Comparison of ENCODE assay signal across 20 cellular contexts in the genomic region with DNA sequence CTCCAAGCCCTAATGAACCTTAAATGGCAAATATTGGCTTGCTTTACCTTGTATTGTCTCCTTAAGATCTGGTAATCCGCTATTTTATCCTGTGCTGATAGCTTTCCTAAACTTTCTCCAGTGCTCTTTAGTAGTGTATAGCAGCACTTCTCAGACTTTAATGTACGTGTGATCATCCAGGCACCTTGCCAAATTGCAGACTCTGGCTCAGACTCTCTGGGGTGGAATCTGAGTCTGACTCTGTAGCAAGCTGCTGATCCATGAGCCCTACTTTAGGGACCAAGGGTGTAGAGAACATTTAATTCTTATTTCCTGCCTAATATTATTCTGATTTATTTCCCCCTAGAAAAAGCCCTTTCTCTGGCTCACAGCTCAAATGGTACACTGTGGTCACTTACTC.
A peak's percentile ranks its signal among the peaks of the same experiment; 100 is the strongest.
DNase-seq lines count a peak whose midpoint lies in the region; ATAC-seq and TF ChIP-seq lines count a peak whose summit lies in the region.
"Had no signal": no experiment of that assay in that cellular context is flagged by ENCODE, and none has a peak within 500 bp of the region (broad histone marks: within the 10 kb centered on the region; RNA-seq: fewer than 3 reads in every experiment).

No MANE protein-coding gene starts in this region.

- TF ChIP-seq CTCF in PC-3 (conservative IDR thresholded peaks at IDR 0.05; ENCODE audit: low read depth, low read length) (no peak), choroid plexus epithelial cell (conservative IDR thresholded peaks at IDR 0.05; ENCODE audit: low read depth, low read length) (no peak), right atrium auricular region (IDR thresholded peaks at IDR 0.05) (no peak)

- POLR2A ChIA-PET in PC-3 (lab: Charles Lee; ENCODE audit: unreplicated experiment) = interaction anchor here (0.7 kb wide), 1 partner anchor 15 kb away, joined by 4 read pairs; no protein-coding TSS in a partner anchor

- H3K27ac ChIP-seq in GM23248 = no peak overlapping the region
- no peak overlapping the region for H3K27ac ChIP-seq in PC-3 (ENCODE audit: low read length)
- H3K27ac ChIP-seq in right atrium auricular region = no peak overlapping the region
- H3K27ac ChIP-seq: BLaER1 treated with 17β-estradiol and CSF1 and Interleukin-3, amounts not matched to agents 10 nM and 100 nM; PC-9 had no signal

- 62 to 65% methylated on average over 2 of the region's 2 CpGs for WGBS in GM23248 (ENCODE audit: low coverage in 1 of 2, low lambda C conversion rate in 2 of 2, missing lambda C conversion rate in 2 of 2), 2 experiments

- no peak overlapping the region for H3K4me2 ChIP-seq in GM23248 (ENCODE audit: unreplicated experiment)
- H3K4me2 ChIP-seq in PC-3 (ENCODE audit: low read length) = no peak overlapping the region
- H3K4me2 ChIP-seq: BLaER1 treated with 17β-estradiol and CSF1 and Interleukin-3, amounts not matched to agents 10 nM and 100 nM; PC-9; smooth muscle cell had no signal

- no peaks in the 10 kb centered on the region for H3K27me3 ChIP-seq in GM23248 (replicated peaks; ENCODE audit: insufficient read depth)
- H3K27me3 ChIP-seq in PC-3 (ENCODE audit: low read length) = no peaks in the 10 kb centered on the region
- H3K27me3 ChIP-seq in right atrium auricular region = no peaks in the 10 kb centered on the region
- H3K27me3 ChIP-seq: BLaER1 treated with 17β-estradiol and CSF1 and Interleukin-3, amounts not matched to agents 10 nM and 100 nM had no signal

- no TSS peak for BruUV-seq in PC-3 (replicated peaks; lab: Mats Ljungman, UMichigan)

- CTCF ChIA-PET in PC-3 (lab: Charles Lee) = no interaction called here

- DNase-seq in GM23248 (peak; percentile 53), PC-3 (peak; percentile 35), choroid plexus epithelial cell (ENCODE audit: low read depth) (peak; percentile 89), renal cortical epithelial cell (ENCODE audit: low read depth) (peak; percentile 6), LoVo (ENCODE audit: low spot score) (no peak), right atrium auricular region (ENCODE audit: low spot score) (no peak), DMS79 (lab: John Stamatoyannopoulos, UW) (no peak)
- DNase-seq in effector memory CD8-positive, alpha-beta T cell = no peak
- DNase-seq: activated CD8-positive, alpha-beta memory T cell treated with anti-CD3 and anti-CD28 coated beads, Interleukin-2, amount 10 ng/mL, durations not matched to agents 7 days and 5 days; activated naive CD4-positive, alpha-beta T cell treated with anti-CD3 and anti-CD28 coated beads, Interleukin-2, amount 10 ng/mL, durations not matched to agents 7 days and 5 days; central memory CD4-positive, alpha-beta T cell; DMS79 treated with DMSO at 0.1 percent for 48 hours; NCI-H1092 treated with DMSO at 0.1 percent for 48 hours; PC-9; stimulated activated naive CD4-positive, alpha-beta T cell treated with Interleukin-2 at 50 U/mL for 16 hours; SW 1271 had no signal

- peaks cover 9 to 18% of the 10 kb centered on the region in 2 donors for H3K9me3 Mint-ChIP-seq in effector memory CD8-positive, alpha-beta T cell
- H3K9me3 Mint-ChIP-seq: activated naive CD4-positive, alpha-beta T cell treated with anti-CD3 and anti-CD28 coated beads, Interleukin-2, amount 10 ng/mL, durations not matched to agents 7 days and 5 days had no signal

- no peak overlapping the region for H3K9ac ChIP-seq in GM23248
- H3K9ac ChIP-seq in PC-3 (ENCODE audit: low read length) = no peak overlapping the region
- H3K9ac ChIP-seq: BLaER1 treated with 17β-estradiol and CSF1 and Interleukin-3, amounts not matched to agents 10 nM and 100 nM had no signal

- H3K4me1 Mint-ChIP-seq in effector memory CD8-positive, alpha-beta T cell (ENCODE audit: low read depth in 2 of 2) = no peaks in the 10 kb centered on the region
- H3K4me1 Mint-ChIP-seq: activated CD8-positive, alpha-beta memory T cell treated with anti-CD3 and anti-CD28 coated beads, Interleukin-2, amount 10 ng/mL, durations not matched to agents 7 days and 5 days; activated naive CD4-positive, alpha-beta T cell treated with anti-CD3 and anti-CD28 coated beads, Interleukin-2, amount 10 ng/mL, durations not matched to agents 7 days and 5 days; IgD-negative memory B cell had no signal

- H3K27me3 Mint-ChIP-seq in effector memory CD8-positive, alpha-beta T cell = no peaks in the 10 kb centered on the region
- H3K27me3 Mint-ChIP-seq: activated CD8-positive, alpha-beta memory T cell treated with anti-CD3 and anti-CD28 coated beads, Interleukin-2, amount 10 ng/mL, durations not matched to agents 7 days and 5 days; activated naive CD4-positive, alpha-beta T cell treated with anti-CD3 and anti-CD28 coated beads, Interleukin-2, amount 10 ng/mL, durations not matched to agents 7 days and 5 days; IgD-negative memory B cell had no signal

- H4K20me1 ChIP-seq in GM23248 (ENCODE audit: insufficient read depth) = no peaks in the 10 kb centered on the region
- no peaks in the 10 kb centered on the region for H4K20me1 ChIP-seq in PC-3 (ENCODE audit: low read length)
- H4K20me1 ChIP-seq: BLaER1 treated with 17β-estradiol and CSF1 and Interleukin-3, amounts not matched to agents 10 nM and 100 nM had no signal

- H3K79me2 ChIP-seq in GM23248 (ENCODE audit: insufficient read depth) = no peaks in the 10 kb centered on the region
- no peaks in the 10 kb centered on the region for H3K79me2 ChIP-seq in PC-3 (ENCODE audit: low read length)

- in situ Hi-C loops in GM23248 (cut with MboI) = no loop called here

- H3K4me3 ChIP-seq in GM23248 (no peak overlapping the region), PC-3 (ENCODE audit: low read length) (no peak overlapping the region), choroid plexus epithelial cell (ENCODE audit: low read depth, low read length) (no peak overlapping the region), right atrium auricular region (no peak overlapping the region)
- H3K4me3 ChIP-seq: BLaER1 treated with 17β-estradiol and CSF1 and Interleukin-3, amounts not matched to agents 10 nM and 100 nM; mucosa of descending colon; PC-9; smooth muscle cell had no signal

- intact Hi-C loops in PC-3 (cut with micrococcal nuclease) = no loop called here

- H3F3A ChIP-seq in GM23248 (ENCODE audit: insufficient read depth) (no peaks in the 10 kb centered on the region), PC-3 (ENCODE audit: low read length, unreplicated experiment) (no peaks in the 10 kb centered on the region)

- H3K36me3 ChIP-seq in GM23248 (ENCODE audit: low read depth) (no peaks in the 10 kb centered on the region), PC-3 (ENCODE audit: low read depth, low read length) (no peaks in the 10 kb centered on the region), right atrium auricular region (no peaks in the 10 kb centered on the region)
- H3K36me3 ChIP-seq: BLaER1 treated with 17β-estradiol and CSF1 and Interleukin-3, amounts not matched to agents 10 nM and 100 nM had no signal

- no peaks in the 10 kb centered on the region for H3K36me3 Mint-ChIP-seq in effector memory CD8-positive, alpha-beta T cell (ENCODE audit: insufficient read depth)
- H3K36me3 Mint-ChIP-seq: activated CD8-positive, alpha-beta memory T cell treated with anti-CD3 and anti-CD28 coated beads, Interleukin-2, amount 10 ng/mL, durations not matched to agents 7 days and 5 days; activated naive CD4-positive, alpha-beta T cell treated with anti-CD3 and anti-CD28 coated beads, Interleukin-2, amount 10 ng/mL, durations not matched to agents 7 days and 5 days; IgD-negative memory B cell had no signal

- no peak overlapping the region for H3K4me3 Mint-ChIP-seq in effector memory CD8-positive, alpha-beta T cell
- H3K4me3 Mint-ChIP-seq: activated CD8-positive, alpha-beta memory T cell treated with anti-CD3 and anti-CD28 coated beads, Interleukin-2, amount 10 ng/mL, durations not matched to agents 7 days and 5 days; activated naive CD4-positive, alpha-beta T cell treated with anti-CD3 and anti-CD28 coated beads, Interleukin-2, amount 10 ng/mL, durations not matched to agents 7 days and 5 days; IgD-negative memory B cell had no signal

- H3K4me1 ChIP-seq in GM23248 (ENCODE audit: insufficient read depth) (no peaks in the 10 kb centered on the region), PC-3 (ENCODE audit: insufficient read depth, low read length) (no peaks in the 10 kb centered on the region), right atrium auricular region (no peaks in the 10 kb centered on the region)
- H3K4me1 ChIP-seq: BLaER1 treated with 17β-estradiol and CSF1 and Interleukin-3, amounts not matched to agents 10 nM and 100 nM had no signal

- no peak overlapping the region for H2AFZ ChIP-seq in GM23248
- H2AFZ ChIP-seq in PC-3 (ENCODE audit: low read length) = no peak overlapping the region
- H2AFZ ChIP-seq: PC-9 had no signal

- H3K9me2 ChIP-seq in GM23248 (ENCODE audit: insufficient read depth) (no peaks in the 10 kb centered on the region), PC-3 (replicated peaks; ENCODE audit: low read length) (no peaks in the 10 kb centered on the region)

- no peak; the same call in 1 of the 2 replicates for ATAC-seq in PC-3
- ATAC-seq in effector memory CD8-positive, alpha-beta T cell (replicated peaks) = no peak
- ATAC-seq: activated CD8-positive, alpha-beta memory T cell treated with anti-CD3 and anti-CD28 coated beads, Interleukin-2, amount 10 ng/mL, durations not matched to agents 7 days and 5 days; mucosa of descending colon had no signal

- H3K27ac Mint-ChIP-seq in effector memory CD8-positive, alpha-beta T cell = no peak overlapping the region
- H3K27ac Mint-ChIP-seq: activated CD8-positive, alpha-beta memory T cell treated with anti-CD3 and anti-CD28 coated beads, Interleukin-2, amount 10 ng/mL, durations not matched to agents 7 days and 5 days; activated naive CD4-positive, alpha-beta T cell treated with anti-CD3 and anti-CD28 coated beads, Interleukin-2, amount 10 ng/mL, durations not matched to agents 7 days and 5 days; IgD-negative memory B cell had no signal

- H3K9me3 ChIP-seq in GM23248 (ENCODE audit: low read depth) (no peaks in the 10 kb centered on the region), PC-3 (ENCODE audit: low read length) (no peaks in the 10 kb centered on the region), right atrium auricular region (no peaks in the 10 kb centered on the region)
- H3K9me3 ChIP-seq: BLaER1 treated with 17β-estradiol and CSF1 and Interleukin-3, amounts not matched to agents 10 nM and 100 nM; mucosa of descending colon had no signal

Comparison
In these comparisons a context has a peak if more than half of its experiments do, and no peak if none do; other contexts are left out.
1. DNase-seq: peak in GM23248 (single experiment), PC-3 (single experiment), choroid plexus epithelial cell (single experiment) and renal cortical epithelial cell (single experiment); none in LoVo (single experiment), right atrium auricular region (single experiment), effector memory CD8-positive, alpha-beta T cell (0 of 3) and DMS79 (single experiment).